In the genomic region with DNA sequence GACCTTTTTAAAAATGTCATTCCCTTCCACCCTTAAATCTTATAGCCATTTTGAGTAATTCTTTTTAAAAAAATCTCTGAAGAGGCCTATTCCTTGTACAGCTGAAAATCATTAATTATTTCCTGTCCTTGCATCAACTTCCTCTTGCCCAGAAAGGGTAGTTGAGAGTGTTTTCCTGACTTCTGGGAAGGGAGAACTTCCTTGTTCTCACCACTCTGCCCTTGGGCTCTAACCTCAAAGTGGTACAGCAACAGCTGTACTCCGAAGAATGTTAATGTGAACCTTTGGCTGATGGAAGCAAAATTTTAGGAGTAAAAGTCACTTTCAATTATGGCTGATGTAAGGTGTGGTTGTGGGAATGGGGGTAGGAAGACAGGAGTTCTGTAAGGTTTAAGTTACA, we compare ENCODE assay signal across 1 cellular context.
TF ChIP-seq lines count a peak whose summit lies in the region.

No MANE protein-coding gene starts in this region.

TF ChIP-seq in WTC11, 78 proteins besides CTCF, POLR2A, EP300 and RAD21 (continued from another document):
- TF ChIP-seq, protein P1, sequence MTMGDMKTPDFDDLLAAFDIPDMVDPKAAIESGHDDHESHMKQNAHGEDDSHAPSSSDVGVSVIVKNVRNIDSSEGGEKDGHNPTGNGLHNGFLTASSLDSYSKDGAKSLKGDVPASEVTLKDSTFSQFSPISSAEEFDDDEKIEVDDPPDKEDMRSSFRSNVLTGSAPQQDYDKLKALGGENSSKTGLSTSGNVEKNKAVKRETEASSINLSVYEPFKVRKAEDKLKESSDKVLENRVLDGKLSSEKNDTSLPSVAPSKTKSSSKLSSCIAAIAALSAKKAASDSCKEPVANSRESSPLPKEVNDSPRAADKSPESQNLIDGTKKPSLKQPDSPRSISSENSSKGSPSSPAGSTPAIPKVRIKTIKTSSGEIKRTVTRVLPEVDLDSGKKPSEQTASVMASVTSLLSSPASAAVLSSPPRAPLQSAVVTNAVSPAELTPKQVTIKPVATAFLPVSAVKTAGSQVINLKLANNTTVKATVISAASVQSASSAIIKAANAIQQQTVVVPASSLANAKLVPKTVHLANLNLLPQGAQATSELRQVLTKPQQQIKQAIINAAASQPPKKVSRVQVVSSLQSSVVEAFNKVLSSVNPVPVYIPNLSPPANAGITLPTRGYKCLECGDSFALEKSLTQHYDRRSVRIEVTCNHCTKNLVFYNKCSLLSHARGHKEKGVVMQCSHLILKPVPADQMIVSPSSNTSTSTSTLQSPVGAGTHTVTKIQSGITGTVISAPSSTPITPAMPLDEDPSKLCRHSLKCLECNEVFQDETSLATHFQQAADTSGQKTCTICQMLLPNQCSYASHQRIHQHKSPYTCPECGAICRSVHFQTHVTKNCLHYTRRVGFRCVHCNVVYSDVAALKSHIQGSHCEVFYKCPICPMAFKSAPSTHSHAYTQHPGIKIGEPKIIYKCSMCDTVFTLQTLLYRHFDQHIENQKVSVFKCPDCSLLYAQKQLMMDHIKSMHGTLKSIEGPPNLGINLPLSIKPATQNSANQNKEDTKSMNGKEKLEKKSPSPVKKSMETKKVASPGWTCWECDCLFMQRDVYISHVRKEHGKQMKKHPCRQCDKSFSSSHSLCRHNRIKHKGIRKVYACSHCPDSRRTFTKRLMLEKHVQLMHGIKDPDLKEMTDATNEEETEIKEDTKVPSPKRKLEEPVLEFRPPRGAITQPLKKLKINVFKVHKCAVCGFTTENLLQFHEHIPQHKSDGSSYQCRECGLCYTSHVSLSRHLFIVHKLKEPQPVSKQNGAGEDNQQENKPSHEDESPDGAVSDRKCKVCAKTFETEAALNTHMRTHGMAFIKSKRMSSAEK (CRISPR knock-in tag; IDR thresholded peaks at IDR 0.05; ENCODE audit: borderline replicate concordance), result no peak
- TF ChIP-seq ZNF263 (CRISPR knock-in tag; IDR thresholded peaks at IDR 0.05; ENCODE audit: low read depth), result no peak
